In genomic region chr11:106167085-106167484, GRCh38 we compare ENCODE assay signal across 17 cellular contexts.
DNase-seq lines count a peak whose midpoint lies in the region; ATAC-seq, FAIRE-seq and TF ChIP-seq lines count a peak whose summit lies in the region.
"Had no signal": no experiment of that assay in that cellular context is flagged by ENCODE, and none has a peak within 500 bp of the region (broad histone marks: within the 10 kb centered on the region; RNA-seq: fewer than 3 reads in every experiment).

No MANE protein-coding gene starts in this region.

- POLR2A ChIA-PET in SK-N-SH (lab: Yijun Ruan, JAX), result no interaction called here
- POLR2A ChIA-PET in K562 (lab: Yijun Ruan, JAX), result no interaction called here

- H3K79me2 ChIP-seq in SK-N-SH (ENCODE audit: insufficient read depth), result no peaks in the 10 kb centered on the region
- H3K79me2 ChIP-seq in K562 (ENCODE audit: control insufficient read depth, insufficient read depth, low read length), result no peaks in the 10 kb centered on the region

- no peak overlapping the region for H3K4me2 ChIP-seq in SK-N-SH
- H3K4me2 ChIP-seq in K562 (ENCODE audit: insufficient read depth, low read length), result no peak overlapping the region
- H3K4me2 ChIP-seq: BLaER1 treated with 17β-estradiol and CSF1 and Interleukin-3, amounts not matched to agents 10 nM and 100 nM; GM23338 had no signal

- H3K36me3 ChIP-seq in SK-N-SH (replicated peaks in 1 of 2; ENCODE audit: control insufficient read depth in 1 of 2, insufficient read depth in 2 of 2, low read length in 1 of 2) (no peaks in the 10 kb centered on the region), K562 (ENCODE audit: control insufficient read depth, insufficient read depth, low read length) (no peaks in the 10 kb centered on the region)
- H3K36me3 ChIP-seq: BLaER1 treated with 17β-estradiol and CSF1 and Interleukin-3, amounts not matched to agents 10 nM and 100 nM had no signal

- DNase-seq in SK-N-SH (no peak), K562 (ENCODE audit: extremely low read depth in 1 of 4, low spot score in 3 of 4) (no peak), left ventricle myocardium superior (no peak), NCI-H2029 (lab: John Stamatoyannopoulos, UW) (no peak), right cardiac atrium (no peak)
- DNase-seq: 8988T; Calu3; CD8-positive, alpha-beta T cell; H7; KBM-7 had no signal

- ATAC-seq in SK-N-SH treated with all-trans-retinoic acid at 6 μM for 48 hours, result no peak
- ATAC-seq in K562, result no peak
- ATAC-seq in left ventricle myocardium superior, result no peak
- no peak for ATAC-seq in right cardiac atrium
- ATAC-seq: CD8-positive, alpha-beta T cell; GM23338 had no signal

- no peak for TF ChIP-seq RAD21 in SK-N-SH (IDR thresholded peaks at IDR 0.05; ENCODE audit: low read length)
- no peak for TF ChIP-seq RAD21 in Ishikawa (IDR thresholded peaks at IDR 0.05; ENCODE audit: low read depth)
- TF ChIP-seq RAD21 in K562 (CRISPR knock-in tag; conservative IDR thresholded peaks at IDR 0.05 in 1 of 2, IDR thresholded peaks at IDR 0.05 in 1 of 2), result no peak

- H2AFZ ChIP-seq in SK-N-SH (ENCODE audit: low read depth) (no peak overlapping the region), K562 (ENCODE audit: low read depth, low read length) (no peak overlapping the region)
- H2AFZ ChIP-seq: GM23338 had no signal

- no peak for TF ChIP-seq POLR2A in K562 (conservative IDR thresholded peaks at IDR 0.05)

- no peak for FAIRE-seq in K562 (lab: Jason Lieb, UNC)
- FAIRE-seq: G401.6, GM12892, GM18507 had no signal

- H3F3A ChIP-seq in SK-N-SH (replicated peaks; ENCODE audit: insufficient read depth), result no peaks in the 10 kb centered on the region

- in situ Hi-C loops in K562 (cut with MboI), result no loop called here

- TF ChIP-seq EP300 in SK-N-SH (IDR thresholded peaks at IDR 0.05; ENCODE audit: borderline replicate concordance in 1 of 2, low read depth in 1 of 2, low read length in 1 of 2) (no peak), Ishikawa (IDR thresholded peaks at IDR 0.05; ENCODE audit: borderline replicate concordance) (no peak), K562 (IDR thresholded peaks at IDR 0.05; ENCODE audit: low read length) (no peak)

- H3K27ac ChIP-seq in SK-N-SH (ENCODE audit: low read depth in 2 of 2, low read length in 1 of 2) (no peak overlapping the region), K562 (ENCODE audit: extremely low read depth, low read depth, low read length) (no peak overlapping the region), right cardiac atrium (ENCODE audit: low read length) (no peak overlapping the region)
- H3K27ac ChIP-seq: BLaER1 treated with 17β-estradiol and CSF1 and Interleukin-3, amounts not matched to agents 10 nM and 100 nM had no signal

- H4K20me1 ChIP-seq in SK-N-SH (ENCODE audit: insufficient read depth), result no peaks in the 10 kb centered on the region
- H4K20me1 ChIP-seq in K562 (replicated peaks; ENCODE audit: control insufficient read depth, insufficient read depth, low read length), result no peaks in the 10 kb centered on the region
- H4K20me1 ChIP-seq: BLaER1 treated with 17β-estradiol and CSF1 and Interleukin-3, amounts not matched to agents 10 nM and 100 nM had no signal

- no peaks in the 10 kb centered on the region; a peak in 1 of 4 replicates for H3K4me1 ChIP-seq in SK-N-SH (ENCODE audit: control insufficient read depth in 1 of 2, insufficient read depth in 2 of 2, low read depth in 1 of 2, low read length in 1 of 2)
- H3K4me1 ChIP-seq in K562 (replicated peaks in 1 of 2; ENCODE audit: control insufficient read depth in 2 of 2, insufficient read depth in 2 of 2, low read length in 2 of 2), result no peaks in the 10 kb centered on the region
- no peaks in the 10 kb centered on the region for H3K4me1 ChIP-seq in right cardiac atrium (ENCODE audit: control insufficient read depth, insufficient read depth, low read length)
- H3K4me1 ChIP-seq: BLaER1 treated with 17β-estradiol and CSF1 and Interleukin-3, amounts not matched to agents 10 nM and 100 nM had no signal

- no peaks in the 10 kb centered on the region for H3K9me3 ChIP-seq in SK-N-SH
- H3K9me3 ChIP-seq in K562 (replicated peaks; ENCODE audit: control insufficient read depth, insufficient read depth, low read depth, low read length), result no peaks in the 10 kb centered on the region
- peaks cover 3% of the 10 kb centered on the region for H3K9me3 ChIP-seq in right cardiac atrium (ENCODE audit: control insufficient read depth, low read length)

- H3K9me1 ChIP-seq in K562 (ENCODE audit: control insufficient read depth, insufficient read depth, low read length), result no peaks in the 10 kb centered on the region

- BruUV-seq in K562 (replicated peaks; lab: Mats Ljungman, UMichigan), result no TSS peak

- H3K27me3 ChIP-seq in SK-N-SH (ENCODE audit: insufficient read depth) (no peaks in the 10 kb centered on the region), K562 (ENCODE audit: control insufficient read depth in 2 of 2, insufficient read depth in 2 of 2, low read length in 2 of 2) (no peaks in the 10 kb centered on the region), right cardiac atrium (ENCODE audit: control insufficient read depth, insufficient read depth) (no peaks in the 10 kb centered on the region)
- H3K27me3 ChIP-seq: BLaER1 treated with 17β-estradiol and CSF1 and Interleukin-3, amounts not matched to agents 10 nM and 100 nM had no signal

- CTCF ChIA-PET in SK-N-SH (lab: Yijun Ruan, JAX) (no interaction called here), K562 (lab: Yijun Ruan, JAX; ENCODE audit: low intra/inter-chr PET ratio) (no interaction called here)

- no peaks in the 10 kb centered on the region for H3K9me2 ChIP-seq in SK-N-SH

- no peak for TF ChIP-seq CTCF in SK-N-SH (IDR thresholded peaks at IDR 0.05)
- TF ChIP-seq CTCF in K562 (IDR thresholded peaks at IDR 0.05 in 2 of 3, conservative IDR thresholded peaks at IDR 0.05 in 1 of 3; ENCODE audit: insufficient read depth in 2 of 3, low read depth in 1 of 3, low read length in 3 of 3), result no peak

- intact Hi-C loops in K562 (cut with micrococcal nuclease), result no loop called here
- intact Hi-C loops in left ventricle myocardium superior (cut with micrococcal nuclease), result no loop called here
- intact Hi-C loops in right cardiac atrium (cut with DNase I), result no loop called here

- H3K9ac ChIP-seq in SK-N-SH (no peak overlapping the region), K562 (ENCODE audit: insufficient read depth in 1 of 2, low read depth in 2 of 2, low read length in 2 of 2) (no peak overlapping the region)
- H3K9ac ChIP-seq: BLaER1 treated with 17β-estradiol and CSF1 and Interleukin-3, amounts not matched to agents 10 nM and 100 nM had no signal

- H3K4me3 ChIP-seq in SK-N-SH (ENCODE audit: low read depth in 2 of 2, low read length in 1 of 2), result no peak overlapping the region
- H3K4me3 ChIP-seq in K562, result no peak overlapping the region
- no peak overlapping the region for H3K4me3 ChIP-seq in right cardiac atrium (ENCODE audit: low read length)
- H3K4me3 ChIP-seq: BLaER1 treated with 17β-estradiol and CSF1 and Interleukin-3, amounts not matched to agents 10 nM and 100 nM; GM23338 had no signal

TF ChIP-seq in SK-N-SH, 30 proteins besides CTCF, POLR2A, EP300 and RAD21:
- peak; percentile 20; the same call in 1 of the 2 replicates for TF ChIP-seq USF1 (IDR thresholded peaks at IDR 0.05; ENCODE audit: borderline replicate concordance, low read depth)
- TF ChIP-seq FOXM1 (IDR thresholded peaks at IDR 0.05; ENCODE audit: low read depth), result no peak

TF ChIP-seq in SK-N-SH treated with all-trans-retinoic acid at 6 μM for 48 hours, 23 proteins besides CTCF, POLR2A, EP300 and RAD21 (continues in another document):
- TF ChIP-seq CREB5 (CRISPR knock-in tag; IDR thresholded peaks at IDR 0.05; ENCODE audit: low read depth), result no peak
- TF ChIP-seq ESRRG (CRISPR knock-in tag; IDR thresholded peaks at IDR 0.05), result no peak
- TF ChIP-seq RARB (CRISPR knock-in tag; IDR thresholded peaks at IDR 0.05), result no peak

TF ChIP-seq in Ishikawa, 13 proteins besides CTCF, POLR2A, EP300 and RAD21:
- no peak for TF ChIP-seq EGR1 (IDR thresholded peaks at IDR 0.05)
- peak; percentile 58 for TF ChIP-seq USF1 (IDR thresholded peaks at IDR 0.05)

TF ChIP-seq in K562, 482 proteins besides CTCF, POLR2A, EP300 and RAD21 (continues in another document):
- TF ChIP-seq ZBTB1 (CRISPR knock-in tag; IDR thresholded peaks at IDR 0.05; ENCODE audit: borderline replicate concordance, low read depth) (no peak), CBX5 (IDR thresholded peaks at IDR 0.05; ENCODE audit: borderline replicate concordance, low read depth) (peak; percentile 91), CBX1 (IDR thresholded peaks at IDR 0.05; ENCODE audit: low read depth) (peak; percentile 55; the same call in 1 of the 2 replicates), ZNF217 (CRISPR knock-in tag; IDR thresholded peaks at IDR 0.05) (no peak), USF1 (CRISPR knock-in tag; IDR thresholded peaks at IDR 0.05) (no peak), TRIM28 (IDR thresholded peaks at IDR 0.05) (peak; percentile 81), DLX4 (CRISPR knock-in tag; IDR thresholded peaks at IDR 0.05) (no peak), JUN (IDR thresholded peaks at IDR 0.05; ENCODE audit: borderline replicate concordance, low read depth, low read length) (no peak), JUN (CRISPR knock-in tag; IDR thresholded peaks at IDR 0.05; ENCODE audit: borderline replicate concordance) (no peak), RCOR1 (IDR thresholded peaks at IDR 0.05; ENCODE audit: borderline replicate concordance in 1 of 2, low read depth in 2 of 2, low read length in 2 of 2) (no peak), EP400 (IDR thresholded peaks at IDR 0.05) (no peak)

Comparison
In these comparisons a context has a peak if more than half of its experiments do, and no peak if none do; other contexts are left out.
1. Of the 27 proteins assayed by ChIP-seq in both K562 and SK-N-SH: peak only in K562: none; only in SK-N-SH: USF1; in both: none; in neither: 26.